1 cellular context compared by ENCODE assay signal in the genomic region with DNA sequence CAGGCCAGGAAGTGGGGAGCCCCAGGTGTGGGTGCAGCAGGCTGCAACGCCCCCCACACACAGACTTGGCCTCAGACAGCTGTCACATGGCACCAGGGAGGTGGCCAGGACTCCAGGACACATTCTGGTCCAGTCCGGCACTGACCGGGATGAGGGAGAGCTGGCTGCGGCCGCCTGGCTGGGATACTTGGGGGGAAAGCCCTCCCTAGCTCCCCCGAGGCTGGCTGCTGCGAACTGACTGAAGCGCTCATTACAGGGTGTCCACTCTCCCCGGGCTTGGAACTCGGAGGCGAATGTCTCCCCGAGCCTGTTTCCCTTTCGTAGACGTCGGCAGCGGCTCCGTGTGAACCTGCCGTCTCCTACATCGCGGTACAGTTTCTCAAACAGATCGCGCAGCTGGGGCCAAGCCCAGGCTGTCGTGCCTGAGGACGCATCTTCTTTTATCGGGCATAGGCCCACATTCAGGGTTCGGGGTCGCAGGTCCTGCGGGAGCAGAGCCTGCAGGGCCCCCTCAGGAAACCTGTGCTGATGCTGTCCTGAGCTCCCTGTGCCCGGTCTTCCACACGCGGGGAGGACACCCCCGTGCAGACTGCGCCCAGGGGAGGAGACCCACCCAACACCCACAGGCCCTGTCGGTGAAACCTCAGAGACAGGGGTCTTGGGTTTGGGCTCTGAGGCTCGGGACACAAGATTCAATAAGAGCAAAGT.
TF ChIP-seq lines count a peak whose summit lies in the region.

No MANE protein-coding gene starts in this region.

TF ChIP-seq in GM12878, 131 proteins besides CTCF, POLR2A, EP300 and RAD21:
- TF ChIP-seq, protein P1, sequence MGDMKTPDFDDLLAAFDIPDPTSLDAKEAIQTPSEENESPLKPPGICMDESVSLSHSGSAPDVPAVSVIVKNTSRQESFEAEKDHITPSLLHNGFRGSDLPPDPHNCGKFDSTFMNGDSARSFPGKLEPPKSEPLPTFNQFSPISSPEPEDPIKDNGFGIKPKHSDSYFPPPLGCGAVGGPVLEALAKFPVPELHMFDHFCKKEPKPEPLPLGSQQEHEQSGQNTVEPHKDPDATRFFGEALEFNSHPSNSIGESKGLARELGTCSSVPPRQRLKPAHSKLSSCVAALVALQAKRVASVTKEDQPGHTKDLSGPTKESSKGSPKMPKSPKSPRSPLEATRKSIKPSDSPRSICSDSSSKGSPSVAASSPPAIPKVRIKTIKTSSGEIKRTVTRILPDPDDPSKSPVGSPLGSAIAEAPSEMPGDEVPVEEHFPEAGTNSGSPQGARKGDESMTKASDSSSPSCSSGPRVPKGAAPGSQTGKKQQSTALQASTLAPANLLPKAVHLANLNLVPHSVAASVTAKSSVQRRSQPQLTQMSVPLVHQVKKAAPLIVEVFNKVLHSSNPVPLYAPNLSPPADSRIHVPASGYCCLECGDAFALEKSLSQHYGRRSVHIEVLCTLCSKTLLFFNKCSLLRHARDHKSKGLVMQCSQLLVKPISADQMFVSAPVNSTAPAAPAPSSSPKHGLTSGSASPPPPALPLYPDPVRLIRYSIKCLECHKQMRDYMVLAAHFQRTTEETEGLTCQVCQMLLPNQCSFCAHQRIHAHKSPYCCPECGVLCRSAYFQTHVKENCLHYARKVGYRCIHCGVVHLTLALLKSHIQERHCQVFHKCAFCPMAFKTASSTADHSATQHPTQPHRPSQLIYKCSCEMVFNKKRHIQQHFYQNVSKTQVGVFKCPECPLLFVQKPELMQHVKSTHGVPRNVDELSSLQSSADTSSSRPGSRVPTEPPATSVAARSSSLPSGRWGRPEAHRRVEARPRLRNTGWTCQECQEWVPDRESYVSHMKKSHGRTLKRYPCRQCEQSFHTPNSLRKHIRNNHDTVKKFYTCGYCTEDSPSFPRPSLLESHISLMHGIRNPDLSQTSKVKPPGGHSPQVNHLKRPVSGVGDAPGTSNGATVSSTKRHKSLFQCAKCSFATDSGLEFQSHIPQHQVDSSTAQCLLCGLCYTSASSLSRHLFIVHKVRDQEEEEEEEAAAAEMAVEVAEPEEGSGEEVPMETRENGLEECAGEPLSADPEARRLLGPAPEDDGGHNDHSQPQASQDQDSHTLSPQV (IDR thresholded peaks at IDR 0.05), result no peak
- TF ChIP-seq YBX1 (IDR thresholded peaks at IDR 0.05) (no peak), KAT2A (conservative IDR thresholded peaks at IDR 0.05; ENCODE audit: control insufficient read depth, low read depth, low read length) (no peak), IRF4 (IDR thresholded peaks at IDR 0.05; ENCODE audit: low read depth, low read length) (no peak), JUNB (IDR thresholded peaks at IDR 0.05) (no peak), FOXK2 (IDR thresholded peaks at IDR 0.05) (no peak)
- TF ChIP-seq, protein P2, sequence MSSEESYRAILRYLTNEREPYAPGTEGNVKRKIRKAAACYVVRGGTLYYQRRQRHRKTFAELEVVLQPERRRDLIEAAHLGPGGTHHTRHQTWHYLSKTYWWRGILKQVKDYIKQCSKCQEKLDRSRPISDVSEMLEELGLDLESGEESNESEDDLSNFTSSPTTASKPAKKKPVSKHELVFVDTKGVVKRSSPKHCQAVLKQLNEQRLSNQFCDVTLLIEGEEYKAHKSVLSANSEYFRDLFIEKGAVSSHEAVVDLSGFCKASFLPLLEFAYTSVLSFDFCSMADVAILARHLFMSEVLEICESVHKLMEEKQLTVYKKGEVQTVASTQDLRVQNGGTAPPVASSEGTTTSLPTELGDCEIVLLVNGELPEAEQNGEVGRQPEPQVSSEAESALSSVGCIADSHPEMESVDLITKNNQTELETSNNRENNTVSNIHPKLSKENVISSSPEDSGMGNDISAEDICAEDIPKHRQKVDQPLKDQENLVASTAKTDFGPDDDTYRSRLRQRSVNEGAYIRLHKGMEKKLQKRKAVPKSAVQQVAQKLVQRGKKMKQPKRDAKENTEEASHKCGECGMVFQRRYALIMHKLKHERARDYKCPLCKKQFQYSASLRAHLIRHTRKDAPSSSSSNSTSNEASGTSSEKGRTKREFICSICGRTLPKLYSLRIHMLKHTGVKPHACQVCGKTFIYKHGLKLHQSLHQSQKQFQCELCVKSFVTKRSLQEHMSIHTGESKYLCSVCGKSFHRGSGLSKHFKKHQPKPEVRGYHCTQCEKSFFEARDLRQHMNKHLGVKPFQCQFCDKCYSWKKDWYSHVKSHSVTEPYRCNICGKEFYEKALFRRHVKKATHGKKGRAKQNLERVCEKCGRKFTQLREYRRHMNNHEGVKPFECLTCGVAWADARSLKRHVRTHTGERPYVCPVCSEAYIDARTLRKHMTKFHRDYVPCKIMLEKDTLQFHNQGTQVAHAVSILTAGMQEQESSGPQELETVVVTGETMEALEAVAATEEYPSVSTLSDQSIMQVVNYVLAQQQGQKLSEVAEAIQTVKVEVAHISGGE (CRISPR knock-in tag; IDR thresholded peaks at IDR 0.05), result no peak
- TF ChIP-seq, protein P3, sequence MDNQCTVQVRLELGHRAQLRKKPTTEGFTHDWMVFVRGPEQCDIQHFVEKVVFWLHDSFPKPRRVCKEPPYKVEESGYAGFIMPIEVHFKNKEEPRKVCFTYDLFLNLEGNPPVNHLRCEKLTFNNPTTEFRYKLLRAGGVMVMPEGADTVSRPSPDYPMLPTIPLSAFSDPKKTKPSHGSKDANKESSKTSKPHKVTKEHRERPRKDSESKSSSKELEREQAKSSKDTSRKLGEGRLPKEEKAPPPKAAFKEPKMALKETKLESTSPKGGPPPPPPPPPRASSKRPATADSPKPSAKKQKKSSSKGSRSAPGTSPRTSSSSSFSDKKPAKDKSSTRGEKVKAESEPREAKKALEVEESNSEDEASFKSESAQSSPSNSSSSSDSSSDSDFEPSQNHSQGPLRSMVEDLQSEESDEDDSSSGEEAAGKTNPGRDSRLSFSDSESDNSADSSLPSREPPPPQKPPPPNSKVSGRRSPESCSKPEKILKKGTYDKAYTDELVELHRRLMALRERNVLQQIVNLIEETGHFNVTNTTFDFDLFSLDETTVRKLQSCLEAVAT (IDR thresholded peaks at IDR 0.05), result no peak
